20 cellular contexts compared by ENCODE assay signal in the genomic region with DNA sequence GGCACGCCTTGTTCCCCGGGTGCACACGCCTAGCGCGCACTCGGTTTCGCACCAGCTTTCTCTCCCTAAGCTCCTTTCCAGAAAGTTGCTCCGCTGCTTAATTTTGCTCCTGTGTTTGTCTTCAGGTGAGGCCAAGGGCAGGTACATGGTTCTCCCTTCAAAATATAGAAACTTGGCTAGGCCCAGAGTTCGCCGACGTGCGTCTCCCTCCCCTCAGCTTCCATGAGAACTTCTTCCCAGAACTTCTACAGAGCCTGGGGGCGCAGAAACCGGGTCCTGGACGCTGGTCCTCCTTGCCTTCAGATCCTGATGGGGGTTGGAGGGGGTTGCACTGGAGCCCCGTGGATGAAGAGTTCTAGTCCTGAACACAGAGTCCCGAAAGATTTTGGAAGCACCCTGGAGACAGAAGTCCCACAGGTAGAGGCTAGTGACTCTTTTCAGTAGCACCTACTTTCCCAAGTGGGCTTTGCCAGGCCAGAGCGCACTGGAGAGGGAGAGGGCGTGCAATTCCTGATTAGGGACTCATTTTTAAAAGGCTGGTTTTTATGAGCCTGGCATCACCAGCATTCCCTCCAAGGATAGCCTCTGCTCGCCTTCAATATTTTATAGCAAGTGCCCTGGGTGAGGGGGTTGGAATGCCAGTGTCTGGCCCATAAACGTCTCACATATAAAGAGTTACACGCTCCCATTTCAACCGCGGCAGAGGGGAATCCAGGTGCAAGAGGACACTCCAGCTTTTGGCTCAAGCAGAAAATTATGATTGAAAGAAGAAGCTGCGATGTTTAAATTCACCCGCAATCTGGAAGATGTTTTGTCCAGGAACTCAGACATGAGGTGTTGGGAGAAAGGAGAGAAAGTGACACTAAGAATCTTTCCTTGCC.
A peak's percentile ranks its signal among the peaks of the same experiment; 100 is the strongest.
DNase-seq lines count a peak whose midpoint lies in the region; ATAC-seq and TF ChIP-seq lines count a peak whose summit lies in the region.
"Had no signal": no experiment of that assay in that cellular context is flagged by ENCODE, and none has a peak within 500 bp of the region (broad histone marks: within the 10 kb centered on the region; RNA-seq: fewer than 3 reads in every experiment).

No MANE protein-coding gene starts in this region.

- H3K27ac Mint-ChIP-seq in WTC11, result no peak overlapping the region
- H3K27ac Mint-ChIP-seq: B cell; CD4-positive, CD25-positive, alpha-beta regulatory T cell had no signal

- peaks cover 49% of the 10 kb centered on the region for H3K4me1 Mint-ChIP-seq in WTC11

- no peak overlapping the region for H3K4me2 ChIP-seq in neuronal stem cell (ENCODE audit: insufficient read depth, low read length, poor library complexity, severe bottlenecking)
- H3K4me2 ChIP-seq: SK-N-SH had no signal

- H3K36me3 ChIP-seq in H7 (replicated peaks; ENCODE audit: control insufficient read depth, insufficient read depth, low read length), result no peaks in the 10 kb centered on the region
- no peaks in the 10 kb centered on the region for H3K36me3 ChIP-seq in iPS-15b (ENCODE audit: control insufficient read depth, insufficient read depth, low read length)
- H3K36me3 ChIP-seq in neuronal stem cell (replicated peaks in 1 of 2; ENCODE audit: control insufficient read depth in 2 of 2, insufficient read depth in 2 of 2, low read length in 2 of 2), result no peaks in the 10 kb centered on the region
- H3K36me3 ChIP-seq in MG63, result no peaks in the 10 kb centered on the region
- H3K36me3 ChIP-seq in HAP-1 (replicated peaks), result no peaks in the 10 kb centered on the region

- H3K79me1 ChIP-seq in neuronal stem cell (ENCODE audit: low read depth, low read length), result no peaks in the 10 kb centered on the region

- no peak overlapping the region for H2BK15ac ChIP-seq in neuronal stem cell (ENCODE audit: low read length)

- H3K4me1 ChIP-seq in iPS-15b (ENCODE audit: control insufficient read depth, insufficient read depth, low read length) (peaks cover 14% of the 10 kb centered on the region), neuronal stem cell (ENCODE audit: control insufficient read depth in 2 of 2, insufficient read depth in 1 of 2, low read depth in 1 of 2, low read length in 2 of 2) (peaks cover 0 to 3% of the 10 kb centered on the region in 2 donors), HAP-1 (no peaks in the 10 kb centered on the region)
- H3K4me1 ChIP-seq: Caco-2 had no signal

- H3K18ac ChIP-seq in neuronal stem cell (ENCODE audit: low read length), result no peak overlapping the region

- H3K27ac ChIP-seq in neuronal stem cell (replicated peaks; ENCODE audit: low read length), result no peak overlapping the region

- no CpG with 5 or more reads among the region's 26 CpGs for WGBS in neuronal stem cell (ENCODE audit: extremely low coverage in 2 of 2, insufficient read length in 2 of 2, insufficient replicate concordance in 1 of 2), 2 donors

- H3K4ac ChIP-seq in neuronal stem cell (ENCODE audit: low read length), result no peak overlapping the region

- no peak overlapping the region for H3K23ac ChIP-seq in neuronal stem cell (ENCODE audit: low read depth, low read length, poor library complexity)

- H4K8ac ChIP-seq in neuronal stem cell (ENCODE audit: low read depth, low read length), result no peak overlapping the region

- no peaks in the 10 kb centered on the region for H3K9me3 Mint-ChIP-seq in WTC11

- H3K9me3 ChIP-seq in iPS-15b (ENCODE audit: control insufficient read depth, insufficient read depth, low read length) (no peaks in the 10 kb centered on the region), neuronal stem cell (replicated peaks in 1 of 2; ENCODE audit: control insufficient read depth in 2 of 2, insufficient read depth in 1 of 2, low read depth in 1 of 2, low read length in 2 of 2) (peaks cover 0 to 2% of the 10 kb centered on the region in 2 donors), MG63 (no peaks in the 10 kb centered on the region), HAP-1 (peaks cover 3% of the 10 kb centered on the region; the same call in 1 of the 2 replicates)
- H3K9me3 ChIP-seq: Caco-2, SK-N-SH had no signal

- no peak overlapping the region for H3K14ac ChIP-seq in neuronal stem cell (ENCODE audit: low read length)

- H3K4me3 ChIP-seq in H7 (ENCODE audit: insufficient read depth, low read depth, low read length) (no peak overlapping the region), iPS-15b (ENCODE audit: low read depth, low read length) (peak overlapping the region; percentile 40), neuronal stem cell (ENCODE audit: low read length in 2 of 2) (no peak overlapping the region), MG63 (no peak overlapping the region), HAP-1 (no peak overlapping the region)

- peaks cover 100% of the 10 kb centered on the region for H3K27me3 Mint-ChIP-seq in WTC11 (ENCODE audit: low read depth)

- no peak overlapping the region for H4K91ac ChIP-seq in neuronal stem cell (ENCODE audit: low read depth, low read length, poor library complexity)

- no peak overlapping the region for H2BK12ac ChIP-seq in neuronal stem cell (ENCODE audit: low read length)

- in situ Hi-C loops in HAP-1 (cut with MboI; ENCODE audit: low sequenced_read_pairs), result loop anchor here (25.0 kb wide), 1 partner anchor 89 kb away; no protein-coding TSS in a partner anchor

- H2AK5ac ChIP-seq in neuronal stem cell (ENCODE audit: low read depth, low read length), result no peak overlapping the region

- TF ChIP-seq CTCF in WTC11 (IDR thresholded peaks at IDR 0.05), result no peak

- H3K36me3 Mint-ChIP-seq in WTC11, result no peaks in the 10 kb centered on the region
- H3K36me3 Mint-ChIP-seq: CD4-positive, CD25-positive, alpha-beta regulatory T cell had no signal

- no peak overlapping the region for H2AFZ ChIP-seq in neuronal stem cell (ENCODE audit: low read length)

- ATAC-seq in WTC11, result no peak

- DNase-seq in H7, result peak; percentile 50
- DNase-seq in WTC11 (ENCODE audit: low spot score), result no peak
- peak; percentile 8 for DNase-seq in neuronal stem cell (ENCODE audit: low spot score)
- no peak for DNase-seq in MG63
- DNase-seq in HAP-1 (ENCODE audit: low spot score in 2 of 2), result no peak
- DNase-seq in activated CD4-positive, alpha-beta T cell treated with anti-CD3 and anti-CD28 coated beads, Interleukin-2, amount 50 U/mL, for 4 hours, result no peak
- DNase-seq: Caco-2; CD4-positive, CD25-positive, alpha-beta regulatory T cell; DMS153; GOT3; IMR-90; Karpas-422; MM.1S; NCI-H1105; NCI-H187; NCI-H69; SHP77; SK-N-SH had no signal

- POLR2A ChIA-PET in WTC11 (lab: Charles Lee), result interaction anchor here (0.6 kb wide), 1 partner anchor 218 kb away, joined by 3 read pairs; no protein-coding TSS in a partner anchor

- H2BK5ac ChIP-seq in neuronal stem cell (ENCODE audit: low read length), result no peak overlapping the region

- no peak overlapping the region for H2BK120ac ChIP-seq in neuronal stem cell (ENCODE audit: low read depth, low read length)

- peak overlapping the region; percentile 65 for H3K4me3 Mint-ChIP-seq in WTC11
- H3K4me3 Mint-ChIP-seq: B cell; CD4-positive, CD25-positive, alpha-beta regulatory T cell had no signal

- H3K27me3 ChIP-seq in H7 (ENCODE audit: control insufficient read depth, insufficient read depth, low read length), result peaks cover 96% of the 10 kb centered on the region
- peaks cover 99% of the 10 kb centered on the region for H3K27me3 ChIP-seq in iPS-15b (ENCODE audit: control insufficient read depth, insufficient read depth, low read length)
- H3K27me3 ChIP-seq in neuronal stem cell (ENCODE audit: control insufficient read depth in 3 of 3, insufficient read depth in 3 of 3, low read depth in 1 of 3, low read length in 3 of 3), result peaks cover 51 to 98% (median 97%) of the 10 kb centered on the region in 3 experiments
- H3K27me3 ChIP-seq in MG63, result no peaks in the 10 kb centered on the region
- H3K27me3 ChIP-seq in HAP-1 (ENCODE audit: low read depth), result peaks cover 7% of the 10 kb centered on the region; the same call in 1 of the 2 replicates

- CTCF ChIA-PET in WTC11 (lab: Charles Lee), result interaction anchor here (1.4 to 5.1 kb wide), 4 partner anchors 55 to 236 kb away, joined by 3 to 92 read pairs (median 8); no protein-coding TSS in a partner anchor

- H3K9ac ChIP-seq in iPS-15b (ENCODE audit: low read depth, low read length) (no peak overlapping the region), neuronal stem cell (ENCODE audit: low read depth, low read length, poor library complexity) (no peak overlapping the region)

TF ChIP-seq in WTC11, 78 proteins besides CTCF, POLR2A, EP300 and RAD21:
- TF ChIP-seq CBFB (CRISPR knock-in tag; IDR thresholded peaks at IDR 0.05; ENCODE audit: low read depth) (no peak), ZNF423 (CRISPR knock-in tag; IDR thresholded peaks at IDR 0.05) (no peak), ZNF232 (CRISPR knock-in tag; IDR thresholded peaks at IDR 0.05) (no peak), GTF2I (CRISPR knock-in tag; conservative IDR thresholded peaks at IDR 0.05) (no peak)
- TF ChIP-seq, protein P1, sequence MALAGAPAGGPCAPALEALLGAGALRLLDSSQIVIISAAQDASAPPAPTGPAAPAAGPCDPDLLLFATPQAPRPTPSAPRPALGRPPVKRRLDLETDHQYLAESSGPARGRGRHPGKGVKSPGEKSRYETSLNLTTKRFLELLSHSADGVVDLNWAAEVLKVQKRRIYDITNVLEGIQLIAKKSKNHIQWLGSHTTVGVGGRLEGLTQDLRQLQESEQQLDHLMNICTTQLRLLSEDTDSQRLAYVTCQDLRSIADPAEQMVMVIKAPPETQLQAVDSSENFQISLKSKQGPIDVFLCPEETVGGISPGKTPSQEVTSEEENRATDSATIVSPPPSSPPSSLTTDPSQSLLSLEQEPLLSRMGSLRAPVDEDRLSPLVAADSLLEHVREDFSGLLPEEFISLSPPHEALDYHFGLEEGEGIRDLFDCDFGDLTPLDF (CRISPR knock-in tag; IDR thresholded peaks at IDR 0.05), result no peak

Comparison
In these comparisons a context has a peak if more than half of its experiments do, and no peak if none do; other contexts are left out.
1. DNase-seq: peak in H7 (single experiment) and neuronal stem cell (single experiment); none in WTC11 (single experiment), MG63 (single experiment), HAP-1 (0 of 2) and activated CD4-positive, alpha-beta T cell treated with anti-CD3 and anti-CD28 coated beads, Interleukin-2, amount 50 U/mL, for 4 hours (0 of 2).